In the genomic region with DNA sequence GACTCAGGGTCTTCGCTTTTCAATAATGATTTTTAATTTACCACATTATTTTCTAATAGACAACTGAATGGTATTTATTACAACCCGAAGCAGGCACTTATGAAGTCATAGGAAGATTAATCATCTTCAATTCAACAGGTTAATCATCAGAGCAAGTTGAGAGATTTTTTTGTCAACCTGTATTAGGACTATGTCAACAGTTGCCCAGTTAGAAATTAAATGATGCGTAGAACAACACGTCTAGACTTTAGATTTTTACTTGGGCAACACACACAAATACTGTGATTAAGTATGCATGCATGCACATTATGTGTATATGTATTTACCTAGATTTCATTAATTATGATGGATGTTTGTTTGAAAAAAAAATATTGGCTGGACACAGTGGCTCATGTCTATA, we compare ENCODE assay signal across 1 cellular context.
TF ChIP-seq lines count a peak whose summit lies in the region.

No MANE protein-coding gene starts in this region.

TF ChIP-seq in GM23338, 12 proteins besides CTCF, POLR2A, EP300 and RAD21 (continued from another document):
- TF ChIP-seq JUNB (IDR thresholded peaks at IDR 0.05; ENCODE audit: unreplicated experiment) (no peak), NANOG (IDR thresholded peaks at IDR 0.05; ENCODE audit: borderline replicate concordance) (no peak), STAT1 (IDR thresholded peaks at IDR 0.05; ENCODE audit: unreplicated experiment) (no peak), EZH2 (IDR thresholded peaks at IDR 0.05; ENCODE audit: low read depth, unreplicated experiment) (no peak)
- TF ChIP-seq, protein P1, sequence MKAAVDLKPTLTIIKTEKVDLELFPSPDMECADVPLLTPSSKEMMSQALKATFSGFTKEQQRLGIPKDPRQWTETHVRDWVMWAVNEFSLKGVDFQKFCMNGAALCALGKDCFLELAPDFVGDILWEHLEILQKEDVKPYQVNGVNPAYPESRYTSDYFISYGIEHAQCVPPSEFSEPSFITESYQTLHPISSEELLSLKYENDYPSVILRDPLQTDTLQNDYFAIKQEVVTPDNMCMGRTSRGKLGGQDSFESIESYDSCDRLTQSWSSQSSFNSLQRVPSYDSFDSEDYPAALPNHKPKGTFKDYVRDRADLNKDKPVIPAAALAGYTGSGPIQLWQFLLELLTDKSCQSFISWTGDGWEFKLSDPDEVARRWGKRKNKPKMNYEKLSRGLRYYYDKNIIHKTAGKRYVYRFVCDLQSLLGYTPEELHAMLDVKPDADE (IDR thresholded peaks at IDR 0.05), result no peak
- TF ChIP-seq, protein P2, sequence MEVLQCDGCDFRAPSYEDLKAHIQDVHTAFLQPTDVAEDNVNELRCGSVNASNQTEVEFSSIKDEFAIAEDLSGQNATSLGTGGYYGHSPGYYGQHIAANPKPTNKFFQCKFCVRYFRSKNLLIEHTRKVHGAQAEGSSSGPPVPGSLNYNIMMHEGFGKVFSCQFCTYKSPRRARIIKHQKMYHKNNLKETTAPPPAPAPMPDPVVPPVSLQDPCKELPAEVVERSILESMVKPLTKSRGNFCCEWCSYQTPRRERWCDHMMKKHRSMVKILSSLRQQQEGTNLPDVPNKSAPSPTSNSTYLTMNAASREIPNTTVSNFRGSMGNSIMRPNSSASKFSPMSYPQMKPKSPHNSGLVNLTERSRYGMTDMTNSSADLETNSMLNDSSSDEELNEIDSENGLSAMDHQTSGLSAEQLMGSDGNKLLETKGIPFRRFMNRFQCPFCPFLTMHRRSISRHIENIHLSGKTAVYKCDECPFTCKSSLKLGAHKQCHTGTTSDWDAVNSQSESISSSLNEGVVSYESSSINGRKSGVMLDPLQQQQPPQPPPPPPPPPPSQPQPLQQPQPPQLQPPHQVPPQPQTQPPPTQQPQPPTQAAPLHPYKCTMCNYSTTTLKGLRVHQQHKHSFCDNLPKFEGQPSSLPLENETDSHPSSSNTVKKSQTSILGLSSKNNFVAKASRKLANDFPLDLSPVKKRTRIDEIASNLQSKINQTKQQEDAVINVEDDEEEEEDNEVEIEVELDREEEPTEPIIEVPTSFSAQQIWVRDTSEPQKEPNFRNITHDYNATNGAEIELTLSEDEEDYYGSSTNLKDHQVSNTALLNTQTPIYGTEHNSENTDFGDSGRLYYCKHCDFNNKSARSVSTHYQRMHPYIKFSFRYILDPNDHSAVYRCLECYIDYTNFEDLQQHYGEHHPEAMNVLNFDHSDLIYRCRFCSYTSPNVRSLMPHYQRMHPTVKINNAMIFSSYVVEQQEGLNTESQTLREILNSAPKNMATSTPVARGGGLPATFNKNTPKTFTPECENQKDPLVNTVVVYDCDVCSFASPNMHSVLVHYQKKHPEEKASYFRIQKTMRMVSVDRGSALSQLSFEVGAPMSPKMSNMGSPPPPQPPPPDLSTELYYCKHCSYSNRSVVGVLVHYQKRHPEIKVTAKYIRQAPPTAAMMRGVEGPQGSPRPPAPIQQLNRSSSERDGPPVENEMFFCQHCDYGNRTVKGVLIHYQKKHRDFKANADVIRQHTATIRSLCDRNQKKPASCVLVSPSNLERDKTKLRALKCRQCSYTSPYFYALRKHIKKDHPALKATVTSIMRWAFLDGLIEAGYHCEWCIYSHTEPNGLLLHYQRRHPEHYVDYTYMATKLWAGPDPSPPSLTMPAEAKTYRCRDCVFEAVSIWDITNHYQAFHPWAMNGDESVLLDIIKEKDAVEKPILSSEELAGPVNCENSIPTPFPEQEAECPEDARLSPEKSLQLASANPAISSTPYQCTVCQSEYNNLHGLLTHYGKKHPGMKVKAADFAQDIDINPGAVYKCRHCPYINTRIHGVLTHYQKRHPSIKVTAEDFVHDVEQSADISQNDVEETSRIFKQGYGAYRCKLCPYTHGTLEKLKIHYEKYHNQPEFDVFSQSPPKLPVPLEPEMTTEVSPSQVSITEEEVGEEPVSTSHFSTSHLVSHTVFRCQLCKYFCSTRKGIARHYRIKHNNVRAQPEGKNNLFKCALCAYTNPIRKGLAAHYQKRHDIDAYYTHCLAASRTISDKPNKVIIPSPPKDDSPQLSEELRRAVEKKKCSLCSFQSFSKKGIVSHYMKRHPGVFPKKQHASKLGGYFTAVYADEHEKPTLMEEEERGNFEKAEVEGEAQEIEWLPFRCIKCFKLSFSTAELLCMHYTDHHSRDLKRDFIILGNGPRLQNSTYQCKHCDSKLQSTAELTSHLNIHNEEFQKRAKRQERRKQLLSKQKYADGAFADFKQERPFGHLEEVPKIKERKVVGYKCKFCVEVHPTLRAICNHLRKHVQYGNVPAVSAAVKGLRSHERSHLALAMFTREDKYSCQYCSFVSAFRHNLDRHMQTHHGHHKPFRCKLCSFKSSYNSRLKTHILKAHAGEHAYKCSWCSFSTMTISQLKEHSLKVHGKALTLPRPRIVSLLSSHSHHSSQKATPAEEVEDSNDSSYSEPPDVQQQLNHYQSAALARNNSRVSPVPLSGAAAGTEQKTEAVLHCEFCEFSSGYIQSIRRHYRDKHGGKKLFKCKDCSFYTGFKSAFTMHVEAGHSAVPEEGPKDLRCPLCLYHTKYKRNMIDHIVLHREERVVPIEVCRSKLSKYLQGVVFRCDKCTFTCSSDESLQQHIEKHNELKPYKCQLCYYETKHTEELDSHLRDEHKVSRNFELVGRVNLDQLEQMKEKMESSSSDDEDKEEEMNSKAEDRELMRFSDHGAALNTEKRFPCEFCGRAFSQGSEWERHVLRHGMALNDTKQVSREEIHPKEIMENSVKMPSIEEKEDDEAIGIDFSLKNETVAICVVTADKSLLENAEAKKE (CRISPR knock-in tag; IDR thresholded peaks at IDR 0.05), result no peak
